Comparison of ENCODE assay signal across 8 cellular contexts in the genomic region with DNA sequence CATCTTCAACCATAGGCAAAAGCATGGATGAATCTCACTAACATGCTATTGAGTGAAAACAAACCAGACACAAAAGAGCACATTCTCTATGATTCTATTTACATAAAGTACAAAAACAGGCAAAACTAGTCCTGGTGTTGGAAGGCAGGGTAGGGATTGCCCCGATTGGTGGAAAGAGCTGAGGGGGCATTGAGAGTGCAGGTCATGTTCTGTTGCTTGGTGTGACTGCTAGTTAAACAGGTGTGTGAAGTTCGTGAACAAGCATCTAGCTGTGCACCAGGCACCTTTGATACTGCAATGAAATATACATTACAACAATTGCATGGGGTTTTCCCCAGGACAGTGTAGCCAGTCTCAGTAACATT. TPM values are rescaled to one million over a fixed set of nuclear protein-coding genes. Genes with fewer than 3 reads are reported as not detected.
A peak's percentile ranks its signal among the peaks of the same experiment; 100 is the strongest.
DNase-seq lines count a peak whose midpoint lies in the region; ATAC-seq and TF ChIP-seq lines count a peak whose summit lies in the region.

No MANE protein-coding gene starts in this region.

- H3K27ac ChIP-seq in WERI-Rb-1 (no peak overlapping the region), right cardiac atrium (ENCODE audit: low read length) (no peak overlapping the region), prostate gland (peak overlapping the region; percentile 71 to 76)
- H3K27ac ChIP-seq in CD4-positive, alpha-beta memory T cell (ENCODE audit: low read depth, low read length) = no peak overlapping the region

- H3K4me1 ChIP-seq in right cardiac atrium (ENCODE audit: control insufficient read depth, insufficient read depth, low read length) = no peaks in the 10 kb centered on the region
- no peaks in the 10 kb centered on the region for H3K4me1 ChIP-seq in prostate gland (replicated peaks)
- H3K4me1 ChIP-seq in CD4-positive, alpha-beta memory T cell (ENCODE audit: insufficient read depth, low read length) = no peaks in the 10 kb centered on the region

- H3K27me3 Mint-ChIP-seq in Calu3 (ENCODE audit: unreplicated experiment) = no peaks in the 10 kb centered on the region
- peaks cover 18 to 23% of the 10 kb centered on the region in 2 donors for H3K27me3 Mint-ChIP-seq in CD4-positive, alpha-beta memory T cell

- H3K4me1 Mint-ChIP-seq in Calu3 (ENCODE audit: low read depth, unreplicated experiment) = peaks cover 47% of the 10 kb centered on the region
- H3K4me1 Mint-ChIP-seq in CD4-positive, alpha-beta memory T cell = peaks cover 0 to 5% (median 2%) of the 10 kb centered on the region in 4 donors

- no peak for ATAC-seq in right cardiac atrium
- ATAC-seq in GM18861 (IDR thresholded peaks at IDR 0.05; ENCODE audit: unreplicated experiment) = no peak

- CTCF ChIA-PET in Calu3 (lab: Charles Lee) = interaction anchor here (0.6 to 1.8 kb wide), 2 partner anchors 19 to 25 kb away, joined by 3 to 8 read pairs; no protein-coding TSS in a partner anchor
- CTCF ChIA-PET in CD4-positive, alpha-beta memory T cell (lab: Charles Lee; ENCODE audit: partially characterized antibody) = no interaction called here

- H3K9me3 Mint-ChIP-seq in Calu3 (ENCODE audit: low read depth, unreplicated experiment) = no peaks in the 10 kb centered on the region
- H3K9me3 Mint-ChIP-seq in CD4-positive, alpha-beta memory T cell = peaks cover 0 to 12% (median 7%) of the 10 kb centered on the region in 8 donors

- H3K9me3 ChIP-seq in WERI-Rb-1 (ENCODE audit: severe bottlenecking) (no peaks in the 10 kb centered on the region), right cardiac atrium (ENCODE audit: control insufficient read depth, low read length) (no peaks in the 10 kb centered on the region), prostate gland (no peaks in the 10 kb centered on the region)
- no peaks in the 10 kb centered on the region for H3K9me3 ChIP-seq in CD4-positive, alpha-beta memory T cell (ENCODE audit: control insufficient read depth in 1 of 2, low read length in 2 of 2)

- no peak for TF ChIP-seq POLR2A in prostate gland (IDR thresholded peaks at IDR 0.05)

- POLR2A ChIA-PET in CD4-positive, alpha-beta memory T cell (lab: Charles Lee; ENCODE audit: partially characterized antibody) = no interaction called here

- peak overlapping the region; percentile 67 for H3K4me3 Mint-ChIP-seq in Calu3 (ENCODE audit: low read depth, unreplicated experiment)
- no peak overlapping the region for H3K4me3 Mint-ChIP-seq in CD4-positive, alpha-beta memory T cell

- H3K36me3 ChIP-seq in WERI-Rb-1 (no peaks in the 10 kb centered on the region), prostate gland (no peaks in the 10 kb centered on the region)
- no peaks in the 10 kb centered on the region for H3K36me3 ChIP-seq in CD4-positive, alpha-beta memory T cell (ENCODE audit: insufficient read depth, low read length)

- peak; percentile 47 for DNase-seq in Calu3
- no peak for DNase-seq in WERI-Rb-1
- no peak for DNase-seq in right cardiac atrium
- no peak for DNase-seq in prostate gland (ENCODE audit: low spot score)
- DNase-seq in CD4-positive, alpha-beta memory T cell = no peak
- DNase-seq in HT-29 (ENCODE audit: low spot score) = no peak
- DNase-seq in OCI-M2 (lab: John Stamatoyannopoulos, UW; ENCODE audit: unreplicated experiment) = no peak

- H3K4me3 ChIP-seq in WERI-Rb-1 (ENCODE audit: low read depth, low read length) (peak overlapping the region; percentile 78), right cardiac atrium (ENCODE audit: low read length) (peak overlapping the region; percentile 74), prostate gland (peak overlapping the region; percentile 62 to 74)
- no peak overlapping the region for H3K4me3 ChIP-seq in CD4-positive, alpha-beta memory T cell (ENCODE audit: low read length in 2 of 2)

- BruUV-seq in Calu3 (replicated peaks; lab: Mats Ljungman, UMichigan) = no TSS peak

- TF ChIP-seq CTCF in Calu3 (IDR thresholded peaks at IDR 0.05; ENCODE audit: unreplicated experiment) = no peak
- TF ChIP-seq CTCF in WERI-Rb-1 (IDR thresholded peaks at IDR 0.05; ENCODE audit: low read depth, low read length) = no peak
- no peak for TF ChIP-seq CTCF in prostate gland (IDR thresholded peaks at IDR 0.05)

- H3K27ac Mint-ChIP-seq in Calu3 (ENCODE audit: unreplicated experiment) = peak overlapping the region; percentile 72
- H3K27ac Mint-ChIP-seq in CD4-positive, alpha-beta memory T cell = no peak overlapping the region

- no peaks in the 10 kb centered on the region for H3K27me3 ChIP-seq in WERI-Rb-1 (ENCODE audit: insufficient read depth, low read depth, severe bottlenecking)
- H3K27me3 ChIP-seq in right cardiac atrium (ENCODE audit: control insufficient read depth, insufficient read depth) = no peaks in the 10 kb centered on the region
- H3K27me3 ChIP-seq in prostate gland (replicated peaks; ENCODE audit: insufficient read depth) = no peaks in the 10 kb centered on the region
- peaks cover 7% of the 10 kb centered on the region for H3K27me3 ChIP-seq in CD4-positive, alpha-beta memory T cell (ENCODE audit: insufficient read depth, low read length)

- peaks cover 21% of the 10 kb centered on the region for H3K36me3 Mint-ChIP-seq in Calu3 (ENCODE audit: insufficient read depth, unreplicated experiment)
- peaks cover 0 to 3% of the 10 kb centered on the region in 2 donors for H3K36me3 Mint-ChIP-seq in CD4-positive, alpha-beta memory T cell

- 54% methylated on average over 2 of the region's 2 CpGs for WGBS in right cardiac atrium
- 13% methylated on average over 2 of the region's 2 CpGs for whole genome bisulfite sequencing in prostate gland

- intact Hi-C loops in Calu3 (cut with micrococcal nuclease; ENCODE audit: unreplicated experiment) (loop anchor here (5.0 kb wide), 1 partner anchor 76 kb away; no protein-coding TSS in a partner anchor), right cardiac atrium (cut with DNase I) (loop anchor here in 1 of 4 donors (10.0 kb wide), 1 partner anchor 64 kb away; no protein-coding TSS in a partner anchor), prostate gland (cut with DNase I) (loop anchor here (10.0 kb wide), 1 partner anchor 164 kb away; no protein-coding TSS in a partner anchor)
- intact Hi-C loops in CD4-positive, alpha-beta memory T cell (cut with micrococcal nuclease) = no loop called here

RNA-seq across cellular contexts. Expression of a gene that starts 26.3 kb away (rescaled TPM):
- total RNA-seq in Calu3 (2022) (13.5 and 15.5 TPM in 2 replicates), right cardiac atrium (10 to 100 TPM; 16.1 to 25.0 (median 21.3) TPM), prostate gland (10 to 100 TPM; 13.0 to 39.6 TPM)
- polyA plus RNA-seq in right cardiac atrium = 5.3 TPM
- total RNA-seq in CD4-positive, alpha-beta memory T cell = not detected
- polyA plus RNA-seq in CD4-positive, alpha-beta memory T cell = under 1 TPM in 1 of 2 donors, not detected in 1; 0.03 TPM
- total RNA-seq in HT-29 (2014; rRNA removed; shearing (Covaris generic)) = 0.81 and 0.94 TPM in 2 replicates

Comparison
In these comparisons a context has a peak if more than half of its experiments do, and no peak if none do; other contexts are left out.
1. H3K27ac ChIP-seq: peak in prostate gland (2 of 2); none in WERI-Rb-1 (single experiment), right cardiac atrium (single experiment) and CD4-positive, alpha-beta memory T cell (single experiment).
2. H3K4me3 ChIP-seq: peak in WERI-Rb-1 (single experiment), right cardiac atrium (single experiment) and prostate gland (2 of 2); none in CD4-positive, alpha-beta memory T cell (0 of 2).